10 cellular contexts compared by ENCODE assay signal in genomic region chr3:52062499-52062898, GRCh38. TPM values are rescaled to one million over a fixed set of nuclear protein-coding genes. Genes with fewer than 3 reads are reported as not detected.
DNase-seq lines count a peak whose midpoint lies in the region; ATAC-seq and TF ChIP-seq lines count a peak whose summit lies in the region.
"Had no signal": no experiment of that assay in that cellular context is flagged by ENCODE, and none has a peak within 500 bp of the region (broad histone marks: within the 10 kb centered on the region; RNA-seq: fewer than 3 reads in every experiment).

No MANE protein-coding gene starts in this region.

- H3K4me1 Mint-ChIP-seq in effector memory CD8-positive, alpha-beta T cell (ENCODE audit: low read depth in 2 of 2): peaks cover 0 to 5% of the 10 kb centered on the region in 2 donors

- no peaks in the 10 kb centered on the region for H3K27me3 Mint-ChIP-seq in effector memory CD8-positive, alpha-beta T cell

- no peaks in the 10 kb centered on the region for H3K36me3 ChIP-seq in smooth muscle cell (ENCODE audit: low read depth)

- no peak for TF ChIP-seq CTCF in smooth muscle cell (IDR thresholded peaks at IDR 0.05; ENCODE audit: borderline replicate concordance, insufficient read depth, poor library complexity, severe bottlenecking)

- H3K4me3 Mint-ChIP-seq in effector memory CD8-positive, alpha-beta T cell: no peak overlapping the region

- H3K36me3 Mint-ChIP-seq in effector memory CD8-positive, alpha-beta T cell (ENCODE audit: insufficient read depth): peaks cover 8% of the 10 kb centered on the region

- H3K27ac ChIP-seq in smooth muscle cell (ENCODE audit: low read depth): peak overlapping the region; percentile 72
- H3K27ac ChIP-seq: 22Rv1 had no signal

- no peaks in the 10 kb centered on the region for H3K79me2 ChIP-seq in smooth muscle cell (ENCODE audit: low read depth)

- H3K9me3 Mint-ChIP-seq in effector memory CD8-positive, alpha-beta T cell: no peaks in the 10 kb centered on the region

- no peaks in the 10 kb centered on the region for H3K9me3 ChIP-seq in smooth muscle cell (replicated peaks; ENCODE audit: low read depth)

- H2AFZ ChIP-seq in smooth muscle cell (ENCODE audit: low read depth): no peak overlapping the region

- H3K27me3 ChIP-seq in smooth muscle cell (ENCODE audit: low read depth): no peaks in the 10 kb centered on the region

- H4K20me1 ChIP-seq in smooth muscle cell (ENCODE audit: low read depth): no peaks in the 10 kb centered on the region

- WGBS in smooth muscle cell (ENCODE audit: low lambda C conversion rate): 53% methylated on average over 5 of the region's 5 CpGs

- ATAC-seq in effector memory CD8-positive, alpha-beta T cell (replicated peaks): peak; percentile 22
- no peak for ATAC-seq in GM21390 (IDR thresholded peaks at IDR 0.05; ENCODE audit: unreplicated experiment)

- peaks cover 9% of the 10 kb centered on the region for H3K4me1 ChIP-seq in smooth muscle cell (ENCODE audit: low read depth)

- H3K27ac Mint-ChIP-seq in effector memory CD8-positive, alpha-beta T cell: no peak overlapping the region

- DNase-seq in DMS 273 (lab: John Stamatoyannopoulos, UW; ENCODE audit: unreplicated experiment) (peak; percentile 74), DMS 273 treated with DMSO at 0.1 percent for 48 hours (lab: John Stamatoyannopoulos, UW) (no peak), NCI-H226 (peak; percentile 95), smooth muscle cell (lab: John Stamatoyannopoulos, UW; ENCODE audit: unreplicated experiment) (no peak), T-helper 9 cell (no peak), NCI-H82 (lab: John Stamatoyannopoulos, UW) (no peak)
- DNase-seq in effector memory CD8-positive, alpha-beta T cell: no peak
- DNase-seq: glutamatergic neuron had no signal

- no peak overlapping the region for H3K4me3 ChIP-seq in smooth muscle cell

- H3K9ac ChIP-seq in smooth muscle cell (ENCODE audit: low read depth): peak overlapping the region; percentile 43

- no peaks in the 10 kb centered on the region for H3F3A ChIP-seq in smooth muscle cell (ENCODE audit: low read depth)

- H3K4me2 ChIP-seq in smooth muscle cell: no peak overlapping the region

RNA-seq across cellular contexts. Expression of gene DUSP7, which starts 6.1 kb away (rescaled TPM):
- total RNA-seq in smooth muscle cell: 25.0 and 26.8 TPM in 2 replicates
- 12.4 and 13.3 TPM in 2 replicates for polyA plus RNA-seq in smooth muscle cell

Comparison
In these comparisons a context has a peak if more than half of its experiments do, and no peak if none do; other contexts are left out.
1. DNase-seq: peak in DMS 273 (single experiment) and NCI-H226 (single experiment); none in DMS 273 treated with DMSO at 0.1 percent for 48 hours (single experiment), effector memory CD8-positive, alpha-beta T cell (0 of 3), smooth muscle cell (single experiment), T-helper 9 cell (single experiment) and NCI-H82 (single experiment).